1 cellular context compared by ENCODE assay signal in the genomic region with DNA sequence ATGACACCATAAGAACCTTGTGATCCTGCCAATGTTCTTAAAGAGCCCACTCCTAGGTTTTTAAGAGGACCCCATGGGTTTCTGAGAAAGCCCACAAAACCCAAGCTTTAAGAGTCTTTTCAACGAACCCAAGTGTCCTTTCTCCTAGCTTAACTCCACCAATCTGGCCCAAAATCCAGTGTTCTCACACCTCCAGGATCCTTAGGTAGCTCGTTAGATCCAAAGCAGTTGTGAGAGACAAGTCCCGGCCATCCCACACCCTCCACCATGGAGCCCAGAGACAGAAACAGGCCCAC.
TF ChIP-seq lines count a peak whose summit lies in the region.

No MANE protein-coding gene starts in this region.

TF ChIP-seq in K562, 482 proteins besides CTCF, POLR2A, EP300 and RAD21 (continued from another document):
- TF ChIP-seq CBX1 (IDR thresholded peaks at IDR 0.05; ENCODE audit: low read depth) (no peak), ATF1 (CRISPR knock-in tag; IDR thresholded peaks at IDR 0.05) (no peak), ATF1 (tag; IDR thresholded peaks at IDR 0.05) (peak; percentile 69), FOXP1 (CRISPR knock-in tag; IDR thresholded peaks at IDR 0.05) (no peak), HEY1 (CRISPR knock-in tag; IDR thresholded peaks at IDR 0.05; ENCODE audit: borderline replicate concordance) (no peak), HOXB6 (CRISPR knock-in tag; IDR thresholded peaks at IDR 0.05; ENCODE audit: borderline replicate concordance) (no peak), GABPB1 (CRISPR knock-in tag; IDR thresholded peaks at IDR 0.05) (0 out of 2 replicates have a peak, but pooled peaks have one; percentile 28)
- TF ChIP-seq, protein P1, sequence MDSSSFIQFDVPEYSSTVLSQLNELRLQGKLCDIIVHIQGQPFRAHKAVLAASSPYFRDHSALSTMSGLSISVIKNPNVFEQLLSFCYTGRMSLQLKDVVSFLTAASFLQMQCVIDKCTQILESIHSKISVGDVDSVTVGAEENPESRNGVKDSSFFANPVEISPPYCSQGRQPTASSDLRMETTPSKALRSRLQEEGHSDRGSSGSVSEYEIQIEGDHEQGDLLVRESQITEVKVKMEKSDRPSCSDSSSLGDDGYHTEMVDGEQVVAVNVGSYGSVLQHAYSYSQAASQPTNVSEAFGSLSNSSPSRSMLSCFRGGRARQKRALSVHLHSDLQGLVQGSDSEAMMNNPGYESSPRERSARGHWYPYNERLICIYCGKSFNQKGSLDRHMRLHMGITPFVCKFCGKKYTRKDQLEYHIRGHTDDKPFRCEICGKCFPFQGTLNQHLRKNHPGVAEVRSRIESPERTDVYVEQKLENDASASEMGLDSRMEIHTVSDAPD (CRISPR knock-in tag; IDR thresholded peaks at IDR 0.05) = no peak
- TF ChIP-seq, protein P2, sequence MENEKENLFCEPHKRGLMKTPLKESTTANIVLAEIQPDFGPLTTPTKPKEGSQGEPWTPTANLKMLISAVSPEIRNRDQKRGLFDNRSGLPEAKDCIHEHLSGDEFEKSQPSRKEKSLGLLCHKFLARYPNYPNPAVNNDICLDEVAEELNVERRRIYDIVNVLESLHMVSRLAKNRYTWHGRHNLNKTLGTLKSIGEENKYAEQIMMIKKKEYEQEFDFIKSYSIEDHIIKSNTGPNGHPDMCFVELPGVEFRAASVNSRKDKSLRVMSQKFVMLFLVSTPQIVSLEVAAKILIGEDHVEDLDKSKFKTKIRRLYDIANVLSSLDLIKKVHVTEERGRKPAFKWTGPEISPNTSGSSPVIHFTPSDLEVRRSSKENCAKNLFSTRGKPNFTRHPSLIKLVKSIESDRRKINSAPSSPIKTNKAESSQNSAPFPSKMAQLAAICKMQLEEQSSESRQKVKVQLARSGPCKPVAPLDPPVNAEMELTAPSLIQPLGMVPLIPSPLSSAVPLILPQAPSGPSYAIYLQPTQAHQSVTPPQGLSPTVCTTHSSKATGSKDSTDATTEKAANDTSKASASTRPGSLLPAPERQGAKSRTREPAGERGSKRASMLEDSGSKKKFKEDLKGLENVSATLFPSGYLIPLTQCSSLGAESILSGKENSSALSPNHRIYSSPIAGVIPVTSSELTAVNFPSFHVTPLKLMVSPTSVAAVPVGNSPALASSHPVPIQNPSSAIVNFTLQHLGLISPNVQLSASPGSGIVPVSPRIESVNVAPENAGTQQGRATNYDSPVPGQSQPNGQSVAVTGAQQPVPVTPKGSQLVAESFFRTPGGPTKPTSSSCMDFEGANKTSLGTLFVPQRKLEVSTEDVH (IDR thresholded peaks at IDR 0.05; ENCODE audit: low read depth, partially characterized antibody) = peak; percentile 14
- TF ChIP-seq, protein P3, sequence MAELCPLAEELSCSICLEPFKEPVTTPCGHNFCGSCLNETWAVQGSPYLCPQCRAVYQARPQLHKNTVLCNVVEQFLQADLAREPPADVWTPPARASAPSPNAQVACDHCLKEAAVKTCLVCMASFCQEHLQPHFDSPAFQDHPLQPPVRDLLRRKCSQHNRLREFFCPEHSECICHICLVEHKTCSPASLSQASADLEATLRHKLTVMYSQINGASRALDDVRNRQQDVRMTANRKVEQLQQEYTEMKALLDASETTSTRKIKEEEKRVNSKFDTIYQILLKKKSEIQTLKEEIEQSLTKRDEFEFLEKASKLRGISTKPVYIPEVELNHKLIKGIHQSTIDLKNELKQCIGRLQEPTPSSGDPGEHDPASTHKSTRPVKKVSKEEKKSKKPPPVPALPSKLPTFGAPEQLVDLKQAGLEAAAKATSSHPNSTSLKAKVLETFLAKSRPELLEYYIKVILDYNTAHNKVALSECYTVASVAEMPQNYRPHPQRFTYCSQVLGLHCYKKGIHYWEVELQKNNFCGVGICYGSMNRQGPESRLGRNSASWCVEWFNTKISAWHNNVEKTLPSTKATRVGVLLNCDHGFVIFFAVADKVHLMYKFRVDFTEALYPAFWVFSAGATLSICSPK (IDR thresholded peaks at IDR 0.05; ENCODE audit: borderline replicate concordance) = no peak
- TF ChIP-seq, protein P4, sequence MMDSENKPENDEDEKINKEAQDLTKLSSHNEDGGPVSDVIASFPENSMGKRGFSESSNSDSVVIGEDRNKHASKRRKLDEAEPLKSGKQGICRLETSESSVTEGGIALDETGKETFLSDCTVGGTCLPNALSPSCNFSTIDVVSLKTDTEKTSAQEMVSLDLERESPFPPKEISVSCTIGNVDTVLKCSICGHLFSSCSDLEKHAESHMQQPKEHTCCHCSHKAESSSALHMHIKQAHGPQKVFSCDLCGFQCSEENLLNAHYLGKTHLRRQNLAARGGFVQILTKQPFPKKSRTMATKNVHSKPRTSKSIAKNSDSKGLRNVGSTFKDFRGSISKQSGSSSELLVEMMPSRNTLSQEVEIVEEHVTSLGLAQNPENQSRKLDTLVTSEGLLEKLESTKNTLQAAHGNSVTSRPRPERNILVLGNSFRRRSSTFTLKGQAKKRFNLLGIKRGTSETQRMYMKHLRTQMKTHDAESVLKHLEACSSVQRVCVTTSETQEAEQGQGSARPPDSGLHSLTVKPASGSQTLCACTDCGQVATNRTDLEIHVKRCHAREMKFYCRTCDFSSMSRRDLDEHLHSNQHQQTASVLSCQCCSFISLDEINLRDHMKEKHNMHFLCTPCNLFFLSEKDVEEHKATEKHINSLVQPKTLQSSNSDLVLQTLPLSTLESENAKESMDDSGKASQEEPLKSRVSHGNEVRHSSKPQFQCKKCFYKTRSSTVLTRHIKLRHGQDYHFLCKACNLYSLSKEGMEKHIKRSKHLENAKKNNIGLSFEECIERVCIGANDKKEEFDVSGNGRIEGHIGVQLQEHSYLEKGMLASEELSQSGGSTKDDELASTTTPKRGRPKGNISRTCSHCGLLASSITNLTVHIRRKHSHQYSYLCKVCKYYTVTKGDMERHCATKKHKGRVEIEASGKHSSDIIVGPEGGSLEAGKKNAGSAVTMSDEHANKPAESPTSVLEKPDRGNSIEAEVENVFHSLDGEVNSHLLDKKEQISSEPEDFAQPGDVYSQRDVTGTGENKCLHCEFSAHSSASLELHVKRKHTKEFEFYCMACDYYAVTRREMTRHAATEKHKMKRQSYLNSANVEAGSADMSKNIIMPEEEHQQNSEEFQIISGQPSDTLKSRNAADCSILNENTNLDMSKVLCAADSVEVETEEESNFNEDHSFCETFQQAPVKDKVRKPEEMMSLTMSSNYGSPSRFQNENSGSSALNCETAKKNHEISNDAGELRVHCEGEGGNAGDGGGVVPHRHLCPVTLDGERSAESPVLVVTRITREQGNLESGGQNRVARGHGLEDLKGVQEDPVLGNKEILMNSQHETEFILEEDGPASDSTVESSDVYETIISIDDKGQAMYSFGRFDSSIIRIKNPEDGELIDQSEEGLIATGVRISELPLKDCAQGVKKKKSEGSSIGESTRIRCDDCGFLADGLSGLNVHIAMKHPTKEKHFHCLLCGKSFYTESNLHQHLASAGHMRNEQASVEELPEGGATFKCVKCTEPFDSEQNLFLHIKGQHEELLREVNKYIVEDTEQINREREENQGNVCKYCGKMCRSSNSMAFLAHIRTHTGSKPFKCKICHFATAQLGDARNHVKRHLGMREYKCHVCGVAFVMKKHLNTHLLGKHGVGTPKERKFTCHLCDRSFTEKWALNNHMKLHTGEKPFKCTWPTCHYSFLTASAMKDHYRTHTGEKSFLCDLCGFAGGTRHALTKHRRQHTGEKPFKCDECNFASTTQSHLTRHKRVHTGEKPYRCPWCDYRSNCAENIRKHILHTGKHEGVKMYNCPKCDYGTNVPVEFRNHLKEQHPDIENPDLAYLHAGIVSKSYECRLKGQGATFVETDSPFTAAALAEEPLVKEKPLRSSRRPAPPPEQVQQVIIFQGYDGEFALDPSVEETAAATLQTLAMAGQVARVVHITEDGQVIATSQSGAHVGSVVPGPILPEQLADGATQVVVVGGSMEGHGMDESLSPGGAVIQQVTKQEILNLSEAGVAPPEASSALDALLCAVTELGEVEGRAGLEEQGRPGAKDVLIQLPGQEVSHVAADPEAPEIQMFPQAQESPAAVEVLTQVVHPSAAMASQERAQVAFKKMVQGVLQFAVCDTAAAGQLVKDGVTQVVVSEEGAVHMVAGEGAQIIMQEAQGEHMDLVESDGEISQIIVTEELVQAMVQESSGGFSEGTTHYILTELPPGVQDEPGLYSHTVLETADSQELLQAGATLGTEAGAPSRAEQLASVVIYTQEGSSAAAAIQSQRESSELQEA (IDR thresholded peaks at IDR 0.05; ENCODE audit: low read depth) = no peak
TF ChIP-seq in K562: peak in this region for 5.
